2 cellular contexts compared by ENCODE assay signal in genomic region chr4:76434901-76435688, GRCh38.
TF ChIP-seq lines count a peak whose summit lies in the region.

Gene SHROOM3, plus strand, starts transcription at chr4:76435229. Its CDS starts 824 bp downstream, at chr4:76436053.

TF ChIP-seq in liver, 16 proteins besides CTCF, POLR2A, EP300 and RAD21 (continued from another document):
- no peak for TF ChIP-seq GABPA (IDR thresholded peaks at IDR 0.05 in 1 of 2, conservative IDR thresholded peaks at IDR 0.05 in 1 of 2)
- TF ChIP-seq TAF1 (conservative IDR thresholded peaks at IDR 0.05), result no peak
- no peak for TF ChIP-seq HNF4A (conservative IDR thresholded peaks at IDR 0.05)
- no peak for TF ChIP-seq ATF3 (IDR thresholded peaks at IDR 0.05)
- no peak for TF ChIP-seq ZBTB33 (IDR thresholded peaks at IDR 0.05)
- TF ChIP-seq RXRA (IDR thresholded peaks at IDR 0.05), result no peak
- no peak for TF ChIP-seq FOXA2 (IDR thresholded peaks at IDR 0.05)
- no peak for TF ChIP-seq YY1 (IDR thresholded peaks at IDR 0.05)
- TF ChIP-seq REST (IDR thresholded peaks at IDR 0.05), result no peak
- TF ChIP-seq FOXA1 (IDR thresholded peaks at IDR 0.05), result no peak
- no peak for TF ChIP-seq SP1 (IDR thresholded peaks at IDR 0.05)
- no peak for TF ChIP-seq JUND (IDR thresholded peaks at IDR 0.05)

TF ChIP-seq in HepG2, 621 proteins besides CTCF, POLR2A, EP300 and RAD21 (continued from another document):
- TF ChIP-seq ZNF235 (CRISPR knock-in tag; IDR thresholded peaks at IDR 0.05; ENCODE audit: borderline replicate concordance), result no peak
- TF ChIP-seq NFATC3 (CRISPR knock-in tag; IDR thresholded peaks at IDR 0.05), result no peak
- TF ChIP-seq ZBTB25 (CRISPR knock-in tag; IDR thresholded peaks at IDR 0.05), result no peak
- no peak for TF ChIP-seq CHCHD3 (CRISPR knock-in tag; IDR thresholded peaks at IDR 0.05)
- no peak for TF ChIP-seq GABPA (IDR thresholded peaks at IDR 0.05; ENCODE audit: low read depth, low read length)
- no peak for TF ChIP-seq GABPA (CRISPR knock-in tag; IDR thresholded peaks at IDR 0.05; ENCODE audit: low read depth)
- TF ChIP-seq MNT (IDR thresholded peaks at IDR 0.05), result no peak
- TF ChIP-seq CHD4 (IDR thresholded peaks at IDR 0.05; ENCODE audit: borderline replicate concordance, low read length), result no peak
- TF ChIP-seq ZNF256 (CRISPR knock-in tag; conservative IDR thresholded peaks at IDR 0.05), result no peak
- TF ChIP-seq THAP9 (CRISPR knock-in tag; IDR thresholded peaks at IDR 0.05; ENCODE audit: borderline replicate concordance), result no peak
- TF ChIP-seq ZNF543 (CRISPR knock-in tag; IDR thresholded peaks at IDR 0.05), result no peak
